Comparison of ENCODE assay signal across 5 cellular contexts in the genomic region with DNA sequence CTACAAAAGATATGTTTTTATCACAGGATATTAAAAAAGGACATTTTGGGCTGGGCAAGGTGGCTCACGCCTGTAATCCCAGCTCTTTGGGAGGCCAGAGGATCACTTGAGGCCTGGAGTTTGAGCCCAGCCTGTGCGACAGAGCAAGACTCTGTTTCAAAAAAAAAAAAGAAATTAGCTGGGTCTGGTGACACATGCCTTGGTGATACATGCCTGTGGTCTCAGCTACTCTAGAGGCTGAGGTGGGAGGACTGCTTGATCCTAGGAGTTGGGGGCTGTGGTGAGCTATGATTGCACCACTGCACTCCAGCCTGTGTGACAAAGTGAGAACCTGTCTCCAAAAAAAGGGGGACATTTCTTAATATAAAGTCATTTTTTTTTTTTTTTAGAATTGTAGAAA. TPM values are rescaled to one million over a fixed set of nuclear protein-coding genes. Genes with fewer than 3 reads are reported as not detected.
"Had no signal": no experiment of that assay in that cellular context is flagged by ENCODE, and none has a peak within 500 bp of the region (broad histone marks: within the 10 kb centered on the region; RNA-seq: fewer than 3 reads in every experiment).

No MANE protein-coding gene starts in this region.

RNA-seq across cellular contexts. Expression of a gene that starts 46.4 kb away (rescaled TPM):
- total RNA-seq: LHCN-M2, MCF 10A, Peyer's patch, Right ventricle myocardium inferior, RPMI7951 had no signal
